Comparison of ENCODE assay signal across 9 cellular contexts in genomic region chr13:114148521-114148855, GRCh38. TPM values are rescaled to one million over a fixed set of nuclear protein-coding genes. Genes with fewer than 3 reads are reported as not detected.
DNase-seq lines count a peak whose midpoint lies in the region; ATAC-seq lines count a peak whose summit lies in the region.
"Had no signal": no experiment of that assay in that cellular context is flagged by ENCODE, and none has a peak within 500 bp of the region (broad histone marks: within the 10 kb centered on the region; RNA-seq: fewer than 3 reads in every experiment).

No MANE protein-coding gene starts in this region.

- H3K4me2 ChIP-seq in trophoblast cell (ENCODE audit: low read length): no peak overlapping the region

- peaks cover 0 to 2% (median 0%) of the 10 kb centered on the region in 7 donors for H3K9me3 Mint-ChIP-seq in CD4-positive, CD25-positive, alpha-beta regulatory T cell
- H3K9me3 Mint-ChIP-seq in activated CD8-positive, alpha-beta T cell treated with anti-CD3 and anti-CD28 coated beads, Interleukin-2, amount 10 ng/mL, durations not matched to agents 7 days and 5 days (ENCODE audit: insufficient read depth): no peaks in the 10 kb centered on the region
- H3K9me3 Mint-ChIP-seq: nephron had no signal

- H3K4me1 ChIP-seq in CD4-positive, CD25-positive, alpha-beta regulatory T cell (ENCODE audit: control insufficient read depth, insufficient read depth, low read length, poor library complexity, severe bottlenecking): peaks cover 90% of the 10 kb centered on the region
- H3K4me1 ChIP-seq in trophoblast cell (ENCODE audit: control insufficient read depth in 1 of 2, insufficient read depth in 2 of 2, low read length in 2 of 2): no peaks in the 10 kb centered on the region

- no peak overlapping the region for H4K91ac ChIP-seq in trophoblast cell (ENCODE audit: low read depth, low read length)

- H3K4ac ChIP-seq in trophoblast cell (ENCODE audit: low read depth, low read length): no peak overlapping the region

- no peaks in the 10 kb centered on the region for H3K79me1 ChIP-seq in trophoblast cell (ENCODE audit: low read length)

- H3K14ac ChIP-seq in trophoblast cell (ENCODE audit: low read length): no peak overlapping the region

- H4K8ac ChIP-seq in trophoblast cell (ENCODE audit: low read depth, low read length): no peak overlapping the region

- POLR2A ChIA-PET in activated CD8-positive, alpha-beta T cell treated with anti-CD3 and anti-CD28 coated beads, Interleukin-2, amount 10 ng/mL, durations not matched to agents 7 days and 5 days (lab: Charles Lee): interaction anchor here (0.9 to 1.5 kb wide), 4 partner anchors 18 to 38 kb away, joined by 3 to 10 read pairs (median 6); partner anchors contain the start of gene CFAP97D2

- H3K18ac ChIP-seq in trophoblast cell (ENCODE audit: low read length): no peak overlapping the region

- H3K36me3 ChIP-seq in CD4-positive, CD25-positive, alpha-beta regulatory T cell (ENCODE audit: control insufficient read depth, insufficient read depth, low read length): no peaks in the 10 kb centered on the region
- H3K36me3 ChIP-seq in trophoblast cell (ENCODE audit: control insufficient read depth in 1 of 2, insufficient read depth in 2 of 2, low read length in 2 of 2): no peaks in the 10 kb centered on the region

- H2AFZ ChIP-seq in trophoblast cell (ENCODE audit: insufficient read depth, low read length, poor library complexity): no peak overlapping the region

- H3K27me3 ChIP-seq in CD4-positive, CD25-positive, alpha-beta regulatory T cell (ENCODE audit: control insufficient read depth, insufficient read depth, low read length): no peaks in the 10 kb centered on the region
- H3K27me3 ChIP-seq in trophoblast cell (ENCODE audit: insufficient read depth, low read length): no peaks in the 10 kb centered on the region

- H4K12ac ChIP-seq in trophoblast cell (ENCODE audit: low read depth, low read length): no peak overlapping the region

- peaks cover 4% of the 10 kb centered on the region for H3K27me3 Mint-ChIP-seq in CD4-positive, CD25-positive, alpha-beta regulatory T cell
- peaks cover 37% of the 10 kb centered on the region for H3K27me3 Mint-ChIP-seq in activated CD8-positive, alpha-beta T cell treated with anti-CD3 and anti-CD28 coated beads, Interleukin-2, amount 10 ng/mL, durations not matched to agents 7 days and 5 days (ENCODE audit: low read depth)

- H3K4me1 Mint-ChIP-seq in CD4-positive, CD25-positive, alpha-beta regulatory T cell: peaks cover 17 to 86% (median 59%) of the 10 kb centered on the region in 4 donors
- H3K4me1 Mint-ChIP-seq in activated CD8-positive, alpha-beta T cell treated with anti-CD3 and anti-CD28 coated beads, Interleukin-2, amount 10 ng/mL, durations not matched to agents 7 days and 5 days (ENCODE audit: low read depth): peaks cover 81% of the 10 kb centered on the region
- H3K4me1 Mint-ChIP-seq: nephron had no signal

- no peak overlapping the region for H3K23ac ChIP-seq in trophoblast cell (ENCODE audit: low read length)

- DNase-seq in CD4-positive, CD25-positive, alpha-beta regulatory T cell: peak; percentile 80 to 98 (median 96)
- peak; percentile 93 for DNase-seq in activated CD8-positive, alpha-beta T cell treated with anti-CD3 and anti-CD28 coated beads, Interleukin-2, amount 10 ng/mL, durations not matched to agents 7 days and 5 days
- DNase-seq in trophoblast cell: no peak
- DNase-seq in kidney tubule cell (ENCODE audit: low spot score): no peak
- no peak for DNase-seq in NCI-H2196 treated with DMSO at 0.1 percent for 48 hours (lab: John Stamatoyannopoulos, UW; ENCODE audit: unreplicated experiment)
- DNase-seq in NCI-H1105 treated with DMSO at 0.1 percent for 48 hours (lab: John Stamatoyannopoulos, UW): no peak

- H3K9ac ChIP-seq in trophoblast cell (ENCODE audit: low read length): no peak overlapping the region

- ATAC-seq in CD4-positive, CD25-positive, alpha-beta regulatory T cell (ENCODE audit: low read depth in 2 of 2): peak; percentile 94 to 97
- ATAC-seq in GM19452 (IDR thresholded peaks at IDR 0.05; ENCODE audit: unreplicated experiment): peak; percentile 91
- ATAC-seq in HG03469 (IDR thresholded peaks at IDR 0.05; ENCODE audit: unreplicated experiment): peak; percentile 87
- ATAC-seq in activated CD8-positive, alpha-beta T cell treated with anti-CD3 and anti-CD28 coated beads, Interleukin-2, amount 10 ng/mL, durations not matched to agents 7 days and 5 days: peak; percentile 94

- H3K27ac Mint-ChIP-seq in CD4-positive, CD25-positive, alpha-beta regulatory T cell: peak overlapping the region; percentile 99 to 100 (median 99)
- H3K27ac Mint-ChIP-seq in activated CD8-positive, alpha-beta T cell treated with anti-CD3 and anti-CD28 coated beads, Interleukin-2, amount 10 ng/mL, durations not matched to agents 7 days and 5 days: peak overlapping the region; percentile 91
- H3K27ac Mint-ChIP-seq: nephron had no signal

- no peak overlapping the region for H2BK120ac ChIP-seq in trophoblast cell (ENCODE audit: insufficient read depth, low read length, poor library complexity)

- no CpG with 5 or more reads among the region's 8 CpGs for WGBS in trophoblast cell (ENCODE audit: extremely low coverage, insufficient coverage, insufficient read length)

- peaks cover 7% of the 10 kb centered on the region for H3K36me3 Mint-ChIP-seq in CD4-positive, CD25-positive, alpha-beta regulatory T cell
- no peaks in the 10 kb centered on the region for H3K36me3 Mint-ChIP-seq in activated CD8-positive, alpha-beta T cell treated with anti-CD3 and anti-CD28 coated beads, Interleukin-2, amount 10 ng/mL, durations not matched to agents 7 days and 5 days (ENCODE audit: low read depth)

- H2BK5ac ChIP-seq in trophoblast cell (ENCODE audit: low read depth, low read length, poor library complexity): no peak overlapping the region

- no peak overlapping the region for H2AK5ac ChIP-seq in trophoblast cell (ENCODE audit: low read length)

- peak overlapping the region; percentile 82 to 89 (median 86) for H3K4me3 Mint-ChIP-seq in CD4-positive, CD25-positive, alpha-beta regulatory T cell
- H3K4me3 Mint-ChIP-seq in activated CD8-positive, alpha-beta T cell treated with anti-CD3 and anti-CD28 coated beads, Interleukin-2, amount 10 ng/mL, durations not matched to agents 7 days and 5 days: peak overlapping the region; percentile 58
- H3K4me3 Mint-ChIP-seq: nephron had no signal

- H3K4me3 ChIP-seq in CD4-positive, CD25-positive, alpha-beta regulatory T cell (ENCODE audit: low read depth, low read length): peak overlapping the region; percentile 57
- H3K4me3 ChIP-seq in trophoblast cell (ENCODE audit: low read depth, low read length): peak overlapping the region; percentile 0

- CTCF ChIA-PET in activated CD8-positive, alpha-beta T cell treated with anti-CD3 and anti-CD28 coated beads, Interleukin-2, amount 10 ng/mL, durations not matched to agents 7 days and 5 days (lab: Charles Lee): interaction anchor here (0.8 to 1.6 kb wide), 12 partner anchors 8 to 81 kb away, joined by 3 to 5 read pairs (median 4); no protein-coding TSS in a partner anchor

- no peaks in the 10 kb centered on the region for H3K9me3 ChIP-seq in CD4-positive, CD25-positive, alpha-beta regulatory T cell (ENCODE audit: control insufficient read depth in 2 of 2, low read length in 2 of 2)
- H3K9me3 ChIP-seq in trophoblast cell (ENCODE audit: insufficient read depth, low read depth, low read length): peaks cover 7% of the 10 kb centered on the region

- no peaks in the 10 kb centered on the region for H3K79me2 ChIP-seq in trophoblast cell (ENCODE audit: control insufficient read depth, insufficient read depth, low read length, poor library complexity)

- peak overlapping the region; percentile 96 for H3K27ac ChIP-seq in CD4-positive, CD25-positive, alpha-beta regulatory T cell (ENCODE audit: insufficient read depth, low read length, poor library complexity, severe bottlenecking)
- H3K27ac ChIP-seq in trophoblast cell (ENCODE audit: low read depth, low read length): no peak overlapping the region

- H2BK12ac ChIP-seq in trophoblast cell (ENCODE audit: low read length): no peak overlapping the region

RNA-seq across cellular contexts. Expression of gene RASA3, which starts 16.1 kb away (rescaled TPM):
- 265 TPM for total RNA-seq in CD4-positive, CD25-positive, alpha-beta regulatory T cell
- polyA plus RNA-seq in CD4-positive, CD25-positive, alpha-beta regulatory T cell: 100 to 1,000 TPM in 1 of 4 donors, 10 to 100 TPM in 3; 93.8 to 116 (median 99.6) TPM
- 10 to 100 TPM; 36.9 to 39.3 TPM for total RNA-seq in activated CD8-positive, alpha-beta T cell treated with anti-CD3 and anti-CD28 coated beads, Interleukin-2, amount 10 ng/mL, durations not matched to agents 7 days and 5 days
- 12.8 and 13.0 TPM in 2 replicates for polyA plus RNA-seq in trophoblast cell (2013)

RNA-seq across cellular contexts. Expression of gene CFAP97D2, which starts 30.6 kb away (rescaled TPM):
- total RNA-seq in CD4-positive, CD25-positive, alpha-beta regulatory T cell: not detected
- polyA plus RNA-seq in CD4-positive, CD25-positive, alpha-beta regulatory T cell: under 1 TPM in 2 of 4 donors, not detected in 2; 0.22 to 0.86 TPM
- total RNA-seq in activated CD8-positive, alpha-beta T cell treated with anti-CD3 and anti-CD28 coated beads, Interleukin-2, amount 10 ng/mL, durations not matched to agents 7 days and 5 days: not detected
- not detected in 2 replicates for polyA plus RNA-seq in trophoblast cell (2013)

Comparison
In these comparisons a context has a peak if more than half of its experiments do, and no peak if none do; other contexts are left out.
1. DNase-seq: peak in CD4-positive, CD25-positive, alpha-beta regulatory T cell (3 of 3) and activated CD8-positive, alpha-beta T cell treated with anti-CD3 and anti-CD28 coated beads, Interleukin-2, amount 10 ng/mL, durations not matched to agents 7 days and 5 days (single experiment); none in trophoblast cell (0 of 2), kidney tubule cell (single experiment), NCI-H2196 treated with DMSO at 0.1 percent for 48 hours (single experiment) and NCI-H1105 treated with DMSO at 0.1 percent for 48 hours (single experiment).
2. Peak in every context shown above with its lines, with median percentiles within 50 percentile points of each other: ATAC-seq.